ENCODE assay signal across 8 cellular contexts in the genomic region with DNA sequence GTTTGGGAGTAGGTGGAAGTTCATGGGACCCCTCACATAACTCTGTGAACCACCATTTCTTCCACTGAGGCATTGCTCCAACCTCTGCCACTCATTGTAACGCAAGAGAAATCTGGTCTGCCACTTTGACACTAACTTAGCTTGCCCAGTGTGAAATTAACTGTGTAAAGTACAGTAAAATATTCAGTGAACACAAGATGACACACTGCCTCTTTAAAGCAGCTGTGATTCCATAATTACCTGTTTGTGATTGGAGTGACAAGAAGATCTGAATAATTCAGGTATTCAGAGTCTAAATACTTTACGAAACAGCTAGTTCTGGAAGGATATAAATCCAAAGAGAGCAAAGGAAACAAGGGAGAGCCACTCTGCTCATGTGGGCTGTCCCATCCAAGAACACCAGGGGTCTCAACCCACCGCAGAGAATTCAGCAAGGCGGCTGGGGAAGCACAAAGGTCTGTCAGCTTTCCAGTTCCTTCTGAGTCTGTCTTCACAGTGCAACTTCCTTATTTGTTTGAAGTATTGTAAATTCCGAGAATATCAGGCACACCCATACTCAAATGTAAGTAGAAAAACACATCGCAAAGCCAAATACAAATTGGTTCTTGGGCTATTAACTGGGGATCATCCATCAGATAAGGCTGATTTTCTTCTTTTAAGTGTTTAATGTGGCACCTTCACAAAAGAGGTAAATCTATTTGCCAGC.
DNase-seq lines count a peak whose midpoint lies in the region; ATAC-seq, FAIRE-seq and TF ChIP-seq lines count a peak whose summit lies in the region.

No MANE protein-coding gene starts in this region.

- peaks cover 7% of the 10 kb centered on the region for H3K4me1 ChIP-seq in OCI-LY3 (ENCODE audit: low read length)
- peaks cover 10 to 17% of the 10 kb centered on the region in 2 donors for H3K4me1 ChIP-seq in esophagus (ENCODE audit: control insufficient read depth in 2 of 2, insufficient read depth in 2 of 2, low read length in 1 of 2)

- no peak for FAIRE-seq in RCC 7860 (lab: Jason Lieb, UNC)
- FAIRE-seq in GM12891 (lab: Jason Lieb, UNC): no peak

- no peak overlapping the region for H2AFZ ChIP-seq in OCI-LY3 (ENCODE audit: low read depth, low read length)

- H3K79me2 ChIP-seq in OCI-LY3 (ENCODE audit: low read length): no peaks in the 10 kb centered on the region

- WGBS in esophagus, 2 donors: 31 to 32% methylated on average over 6 of the region's 6 CpGs

- peak overlapping the region; percentile 81 for H3K27ac Mint-ChIP-seq in nephron progenitor cell

- H3K4me3 ChIP-seq in OCI-LY3 (ENCODE audit: low read length) (no peak overlapping the region), esophagus (ENCODE audit: low read depth in 1 of 2, low read length in 2 of 2) (peak overlapping the region in 1 of 2 donors; percentile 18)

- H3K9me3 Mint-ChIP-seq in nephron progenitor cell: no peaks in the 10 kb centered on the region

- DNase-seq in CMK (ENCODE audit: low read depth) (peak; percentile 25), nephron progenitor cell (peak; percentile 12), RCC 7860 (ENCODE audit: low spot score) (no peak), HuH-7.5 (ENCODE audit: low spot score) (no peak), GM12891 (ENCODE audit: insufficient read length, low spot score) (no peak)

- TF ChIP-seq POLR2A in GM12891 (IDR thresholded peaks at IDR 0.05; ENCODE audit: low read depth, low read length): no peak

- no peaks in the 10 kb centered on the region for H4K20me1 ChIP-seq in OCI-LY3 (ENCODE audit: insufficient read depth, low read length)

- no peak overlapping the region for H3K9ac ChIP-seq in OCI-LY3 (ENCODE audit: low read length)

- H3K27ac ChIP-seq in OCI-LY3 (ENCODE audit: low read length) (no peak overlapping the region), esophagus (ENCODE audit: low read depth in 2 of 2, low read length in 1 of 2) (peak overlapping the region; percentile 36 to 74)

- peaks cover 44% of the 10 kb centered on the region for H3K4me1 Mint-ChIP-seq in nephron progenitor cell

- H3K9me3 ChIP-seq in OCI-LY3 (ENCODE audit: insufficient read depth, low read length): no peaks in the 10 kb centered on the region
- H3K9me3 ChIP-seq in esophagus (ENCODE audit: control insufficient read depth in 2 of 2, insufficient read depth in 1 of 2, low read depth in 1 of 2, low read length in 1 of 2): no peaks in the 10 kb centered on the region

- peaks cover 14% of the 10 kb centered on the region for H3K36me3 Mint-ChIP-seq in nephron progenitor cell (ENCODE audit: low read depth)

- H3K27me3 ChIP-seq in OCI-LY3 (ENCODE audit: low read depth, low read length): no peaks in the 10 kb centered on the region
- no peaks in the 10 kb centered on the region for H3K27me3 ChIP-seq in esophagus (ENCODE audit: control insufficient read depth in 1 of 2, insufficient read depth in 2 of 2, low read length in 2 of 2)

- ATAC-seq in HG02678 (IDR thresholded peaks at IDR 0.05; ENCODE audit: unreplicated experiment): no peak

- peaks cover 2% of the 10 kb centered on the region for H3K27me3 Mint-ChIP-seq in nephron progenitor cell (ENCODE audit: low read depth, poor library complexity)

- H3K4me2 ChIP-seq in OCI-LY3 (ENCODE audit: low read length): peak overlapping the region; percentile 3; the same call in 1 of the 2 replicates

- H3K4me3 Mint-ChIP-seq in nephron progenitor cell: no peak overlapping the region

- H3K36me3 ChIP-seq in OCI-LY3 (replicated peaks; ENCODE audit: low read depth, low read length) (no peaks in the 10 kb centered on the region), esophagus (ENCODE audit: control insufficient read depth in 2 of 2, insufficient read depth in 2 of 2, low read length in 1 of 2) (no peaks in the 10 kb centered on the region)

- TF ChIP-seq CTCF in OCI-LY3 (IDR thresholded peaks at IDR 0.05; ENCODE audit: low read depth, low read length) (no peak), nephron progenitor cell (IDR thresholded peaks at IDR 0.05) (peak; percentile 23)

TF ChIP-seq in GM12891, 5 proteins besides CTCF, POLR2A, EP300 and RAD21:
- TF ChIP-seq POLR2AphosphoS5 (IDR thresholded peaks at IDR 0.05; ENCODE audit: low read depth, low read length): no peak
- TF ChIP-seq POU2F2 (IDR thresholded peaks at IDR 0.05; ENCODE audit: low read depth, low read length): no peak
- no peak for TF ChIP-seq PAX5 (IDR thresholded peaks at IDR 0.05; ENCODE audit: insufficient read depth, low read length, severe bottlenecking)
- no peak for TF ChIP-seq SPI1 (IDR thresholded peaks at IDR 0.05; ENCODE audit: low read depth, low read length)
- no peak for TF ChIP-seq TAF1 (IDR thresholded peaks at IDR 0.05; ENCODE audit: low read depth, low read length)

Comparison
In these comparisons a context has a peak if more than half of its experiments do, and no peak if none do; other contexts are left out.
1. DNase-seq: peak in CMK (single experiment) and nephron progenitor cell (single experiment); none in RCC 7860 (single experiment), HuH-7.5 (single experiment) and GM12891 (single experiment).